8 cellular contexts compared by ENCODE assay signal in genomic region chr13:110615322-110616102, GRCh38. TPM values are rescaled to one million over a fixed set of nuclear protein-coding genes. Genes with fewer than 3 reads are reported as not detected.
DNase-seq lines count a peak whose midpoint lies in the region; ATAC-seq and TF ChIP-seq lines count a peak whose summit lies in the region.

Gene NAXD, plus strand, starts transcription at chr13:110615545. Its CDS starts 57 bp downstream, at chr13:110615602.

- WGBS in esophagus squamous epithelium, 2 donors, result 17 to 23% methylated on average over 4 of the region's 95 CpGs

- CTCF ChIA-PET in Panc1 (lab: Charles Lee), result no interaction called here

- TF ChIP-seq CTCF in Panc1 (IDR thresholded peaks at IDR 0.05) (no peak), esophagus squamous epithelium (IDR thresholded peaks at IDR 0.05) (no peak)

- H3K27me3 ChIP-seq in Panc1 (ENCODE audit: control insufficient read depth, insufficient read depth, low read length) (no peaks in the 10 kb centered on the region), esophagus squamous epithelium (no peaks in the 10 kb centered on the region)

- TF ChIP-seq POLR2A in esophagus squamous epithelium (IDR thresholded peaks at IDR 0.05), result peak in 3 of 4 donors; percentile 35 to 69 (median 61)

- H3K9me3 ChIP-seq in Panc1 (ENCODE audit: control insufficient read depth, insufficient read depth, low read depth, low read length) (no peaks in the 10 kb centered on the region), esophagus squamous epithelium (no peaks in the 10 kb centered on the region)

- intact Hi-C loops in Panc1 (cut with micrococcal nuclease; ENCODE audit: unreplicated experiment) (no loop called here), esophagus squamous epithelium (cut with DNase I) (loop anchor here (10.0 kb wide), 1 partner anchor 99 kb away; the partner anchor contains the start of gene ING1)

- POLR2A ChIA-PET in Panc1 (lab: Charles Lee), result interaction anchor here (0.6 kb wide), 1 partner anchor 112 kb away, joined by 3 read pairs; no protein-coding TSS in a partner anchor

- ATAC-seq in GM21619 (IDR thresholded peaks at IDR 0.05; ENCODE audit: unreplicated experiment) (peak; percentile 71), Panc1 (peak; percentile 95)

- DNase-seq in DMS53 (lab: John Stamatoyannopoulos, UW), result peak; percentile 89
- peak; percentile 90 for DNase-seq in Jurkat, Clone E6-1 (ENCODE audit: low read depth, low spot score)
- peak; percentile 32 for DNase-seq in Panc1 (ENCODE audit: low read depth, low spot score)
- peak; percentile 50 for DNase-seq in activated T-helper 1 cell treated with Interleukin-2 at 50 U/mL for 16 hours (ENCODE audit: low read depth)
- DNase-seq in esophagus squamous epithelium (lab: John Stamatoyannopoulos, UW), result peak; percentile 48
- DNase-seq in myocyte (ENCODE audit: low read depth), result peak; percentile 98
- peak; percentile 68 to 83 for DNase-seq in stimulated activated CD8-positive, alpha-beta memory T cell treated with anti-CD3 and anti-CD28 coated beads, Interleukin-7, amount 100 ng/mL, for 48 hours (ENCODE audit: extremely low read depth in 1 of 2, low read depth in 1 of 2)

- H3K36me3 ChIP-seq in Panc1 (ENCODE audit: control insufficient read depth, insufficient read depth, low read length), result no peaks in the 10 kb centered on the region
- no peaks in the 10 kb centered on the region for H3K36me3 ChIP-seq in esophagus squamous epithelium

- H3K27ac ChIP-seq in Panc1 (ENCODE audit: low read length) (peak within 1 kb of the TSS; percentile 89), esophagus squamous epithelium (peak within 1 kb of the TSS; percentile 89 to 96 (median 93))

- BruUV-seq in Panc1 (replicated peaks; lab: Mats Ljungman, UMichigan), result no TSS peak

- peaks cover 13% of the 10 kb centered on the region for H3K4me1 ChIP-seq in Panc1 (ENCODE audit: control insufficient read depth, insufficient read depth, low read length)
- peaks cover 16 to 53% (median 19%) of the 10 kb centered on the region in 3 donors for H3K4me1 ChIP-seq in esophagus squamous epithelium

- in situ Hi-C loops in Panc1 (cut with HindIII; ENCODE audit: low pct_unique_long_range_greater_than_20kb, low sequenced_read_pairs), result no loop called here

- peak within 1 kb of the TSS; percentile 80 for H3K4me3 ChIP-seq in Jurkat, Clone E6-1 (ENCODE audit: low read length)
- H3K4me3 ChIP-seq in Panc1 (ENCODE audit: low read depth in 2 of 2, low read length in 2 of 2) (peak within 1 kb of the TSS; percentile 72 to 75), esophagus squamous epithelium (peak within 1 kb of the TSS; percentile 71 to 97 (median 85))

RNA-seq across cellular contexts. Expression of gene NAXD, which starts in this region (rescaled TPM):
- 28.2 TPM for polyA plus RNA-seq in Jurkat, Clone E6-1 (2012; ENCODE audit: insufficient read depth, insufficient read length)
- total RNA-seq in Panc1 (2021; ENCODE audit: unreplicated experiment) (15.1 TPM), esophagus squamous epithelium (10 to 100 TPM; 14.5 to 25.2 (median 17.4) TPM), myocyte (22.5 and 29.2 TPM in 2 replicates)
- polyA plus RNA-seq in Panc1 (2012; ENCODE audit: insufficient read length), result 13.7 TPM
- polyA plus RNA-seq in myocyte (2012), result 36.7 TPM

Comparison
In these comparisons a context has a peak if more than half of its experiments do, and no peak if none do; other contexts are left out.
1. Peak in every context shown above with its lines: DNase-seq, ATAC-seq, H3K4me3 ChIP-seq and H3K27ac ChIP-seq.
2. DNase-seq: peak in every context shown above with its lines; median percentile 98 in myocyte; 90 in Jurkat, Clone E6-1; 89 in DMS53; 76 in stimulated activated CD8-positive, alpha-beta memory T cell treated with anti-CD3 and anti-CD28 coated beads, Interleukin-7, amount 100 ng/mL, for 48 hours; 50 in activated T-helper 1 cell treated with Interleukin-2 at 50 U/mL for 16 hours; 48 in esophagus squamous epithelium; 32 in Panc1.